ENCODE assay signal across 32 cellular contexts in genomic region chr3:129697229-129697970, GRCh38.
"Had no signal": no experiment of that assay in that cellular context is flagged by ENCODE, and none has a peak within 500 bp of the region (broad histone marks: within the 10 kb centered on the region; RNA-seq: fewer than 3 reads in every experiment).

No MANE protein-coding gene starts in this region.

- H3K4me1 Mint-ChIP-seq: activated B cell treated with CpG ODN at 0.5 μM for 24 hours; activated naive CD4-positive, alpha-beta T cell treated with anti-CD3 and anti-CD28 coated beads, Interleukin-2, amount 10 ng/mL, durations not matched to agents 7 days and 5 days had no signal

- H3K36me3 ChIP-seq: MG63 had no signal

- H3K4me3 ChIP-seq: MG63, PC-9 had no signal

- H3K4me2 ChIP-seq: PC-9 had no signal

- H3K27ac Mint-ChIP-seq: activated B cell treated with CpG ODN at 0.5 μM for 24 hours; activated CD8-positive, alpha-beta T cell treated with anti-CD3 and anti-CD28 coated beads, Interleukin-2, amount 10 ng/mL, durations not matched to agents 7 days and 5 days; activated naive CD4-positive, alpha-beta T cell treated with anti-CD3 and anti-CD28 coated beads, Interleukin-2, amount 10 ng/mL, durations not matched to agents 7 days and 5 days; activated naive CD8-positive, alpha-beta T cell; activated naive CD8-positive, alpha-beta T cell treated with anti-CD3 and anti-CD28 coated beads, Interleukin-2, amount 50 U/mL, for 24 hours; activated T-cell treated with anti-CD3 and anti-CD28 coated beads, Interleukin-2, amount 50 U/mL, for 24 hours; activated T-helper 2 cell treated with anti-CD3 and anti-CD28 coated beads, Interferon-gamma antibody, Interleukin-2, Interleukin-4, amounts not matched to agents 10 μg/mL and 5 μg/mL and 100 μg/mL, durations not matched to agents 14 hours and 24 hours and 36 hours had no signal

- H3K27ac ChIP-seq: VCaP had no signal

- H3K27me3 Mint-ChIP-seq: activated B cell treated with CpG ODN at 0.5 μM for 24 hours; activated naive CD4-positive, alpha-beta T cell treated with anti-CD3 and anti-CD28 coated beads, Interleukin-2, amount 10 ng/mL, durations not matched to agents 7 days and 5 days; activated naive CD8-positive, alpha-beta T cell; activated naive CD8-positive, alpha-beta T cell treated with anti-CD3 and anti-CD28 coated beads, Interleukin-2, amount 50 U/mL, for 24 hours; activated T-cell treated with anti-CD3 and anti-CD28 coated beads, Interleukin-2, amount 50 U/mL, for 24 hours; brain had no signal

- H3K4me3 Mint-ChIP-seq: activated B cell treated with CpG ODN at 0.5 μM for 24 hours; activated CD8-positive, alpha-beta T cell treated with anti-CD3 and anti-CD28 coated beads, Interleukin-2, amount 10 ng/mL, durations not matched to agents 7 days and 5 days; activated naive CD4-positive, alpha-beta T cell treated with anti-CD3 and anti-CD28 coated beads, Interleukin-2, amount 10 ng/mL, durations not matched to agents 7 days and 5 days; activated naive CD8-positive, alpha-beta T cell; activated naive CD8-positive, alpha-beta T cell treated with anti-CD3 and anti-CD28 coated beads, Interleukin-2, amount 50 U/mL, for 24 hours; activated T-cell treated with anti-CD3 and anti-CD28 coated beads, Interleukin-2, amount 50 U/mL, for 24 hours; brain had no signal

- H2AFZ ChIP-seq: PC-9 had no signal

- ATAC-seq: activated CD8-positive, alpha-beta T cell treated with anti-CD3 and anti-CD28 coated beads, Interleukin-2, amount 10 ng/mL, durations not matched to agents 7 days and 5 days; activated naive CD8-positive, alpha-beta T cell treated with anti-CD3 and anti-CD28 coated beads, Interleukin-2, amount 50 U/mL, for 24 hours had no signal

- FAIRE-seq: bronchial epithelial cell had no signal

- DNase-seq: activated B cell treated with CpG ODN at 0.5 μM for 24 hours; activated CD4-positive, alpha-beta T cell treated with anti-CD3 and anti-CD28 coated beads for 48 hours; activated CD4-positive, alpha-beta T cell treated with anti-CD3 and anti-CD28 coated beads, Interleukin-2, amount 50 U/mL, for 4 hours; activated CD4-positive, CD25-positive, alpha-beta regulatory T cell treated with anti-CD3 and anti-CD28 coated beads, Interleukin-2, amount 50 U/mL, for 72 hours; activated CD8-positive, alpha-beta T cell treated with anti-CD3 and anti-CD28 coated beads, Interleukin-2, amount 10 ng/mL, durations not matched to agents 7 days and 5 days; activated naive CD4-positive, alpha-beta T cell treated with anti-CD3 and anti-CD28 coated beads, Interleukin-2, amount 10 ng/mL, durations not matched to agents 7 days and 5 days; activated naive CD8-positive, alpha-beta T cell treated with anti-CD3 and anti-CD28 coated beads, Interleukin-2, amount 50 U/mL, for 24 hours; activated T-cell treated with anti-CD3 and anti-CD28 coated beads, Interleukin-2, amount 50 U/mL, for 24 hours; anterior cingulate cortex; caudate nucleus; Kasumi-1; KG1; MG63; NCI-H1048; NCI-H1105 treated with DMSO at 0.1 percent for 48 hours; NCI-H1436; NCI-H1694; NCI-H1930; NCI-H2081 treated with DMSO at 0.1 percent for 48 hours; NCI-H226; NCI-H524 treated with DMSO at 0.1 percent for 48 hours; PC-9; Right ventricle myocardium superior; SW 1271; T-helper 1 cell; T-helper 2 cell; T-helper 9 cell had no signal

- H3K27me3 ChIP-seq: MG63 had no signal
